Comparison of ENCODE assay signal across 14 cellular contexts in genomic region chr7:35697414-35698175, GRCh38. TPM values are rescaled to one million over a fixed set of nuclear protein-coding genes. Genes with fewer than 3 reads are reported as not detected.
DNase-seq lines count a peak whose midpoint lies in the region; ATAC-seq, FAIRE-seq and TF ChIP-seq lines count a peak whose summit lies in the region.
"Had no signal": no experiment of that assay in that cellular context is flagged by ENCODE, and none has a peak within 500 bp of the region (broad histone marks: within the 10 kb centered on the region; RNA-seq: fewer than 3 reads in every experiment).

No MANE protein-coding gene starts in this region.

- no peaks in the 10 kb centered on the region for H3K79me1 ChIP-seq in H1 (ENCODE audit: low read depth, low read length)

- H4K91ac ChIP-seq in H1 (replicated peaks; ENCODE audit: insufficient read length, low read length) = no peak overlapping the region

- H3K36me3 Mint-ChIP-seq in neural crest cell (ENCODE audit: low read depth) (peaks cover 7% of the 10 kb centered on the region), neural progenitor cell (peaks cover 17% of the 10 kb centered on the region)

- no peak overlapping the region for H3K23ac ChIP-seq in H1 (ENCODE audit: insufficient read length)

- H2BK15ac ChIP-seq in H1 (ENCODE audit: low read length) = no peak overlapping the region

- H3K9me3 ChIP-seq in MG63 (no peaks in the 10 kb centered on the region), H1 (ENCODE audit: insufficient read depth in 2 of 2, low read depth in 1 of 2, low read length in 1 of 2) (peaks cover 0 to 3% of the 10 kb centered on the region in 2 experiments; a peak in 1 of 4 replicates), neural progenitor cell (ENCODE audit: low read depth) (no peaks in the 10 kb centered on the region), aorta (ENCODE audit: control insufficient read depth, low read length) (no peaks in the 10 kb centered on the region)

- peak; percentile 77 for DNase-seq in EL
- peak; percentile 18 for DNase-seq in MG63
- DNase-seq in H1 (ENCODE audit: low read depth in 1 of 2, low spot score in 2 of 2) = no peak
- no peak for DNase-seq in neural crest cell (ENCODE audit: low read depth, low spot score)
- DNase-seq in neural progenitor cell (ENCODE audit: low spot score) = no peak
- no peak for DNase-seq in activated CD8-positive, alpha-beta memory T cell treated with anti-CD3 and anti-CD28 coated beads, Interleukin-2, amount 50 U/mL, for 4 hours
- no peak for DNase-seq in G401 (ENCODE audit: low spot score)
- DNase-seq in aorta = no peak
- DNase-seq: activated CD4-positive, alpha-beta T cell treated with anti-CD3 and anti-CD28 coated beads for 4 hours; NCI-H1417 treated with DMSO at 0.1 percent for 48 hours; stimulated activated naive CD8-positive, alpha-beta T cell treated with anti-CD3 and anti-CD28 coated beads, Interleukin-15, amount 100 ng/mL, for 72 hours had no signal

- peaks cover 2% of the 10 kb centered on the region for H3K9me3 Mint-ChIP-seq in neural crest cell
- no peaks in the 10 kb centered on the region for H3K9me3 Mint-ChIP-seq in neural progenitor cell
- H3K9me3 Mint-ChIP-seq: stimulated activated naive CD8-positive, alpha-beta T cell treated with anti-CD3 and anti-CD28 coated beads, Interleukin-15, amount 100 ng/mL, for 72 hours had no signal

- no peak overlapping the region for H3K14ac ChIP-seq in H1 (ENCODE audit: insufficient read length)

- H3K79me2 ChIP-seq in H1 (ENCODE audit: control insufficient read depth in 1 of 2, insufficient read depth in 2 of 2, low read length in 2 of 2) (peaks cover 0 to 20% of the 10 kb centered on the region in 2 experiments; a peak in 2 of 4 replicates), neural progenitor cell (ENCODE audit: low read depth) (peaks cover 28% of the 10 kb centered on the region)

- H3K4me2 ChIP-seq in H1 (ENCODE audit: insufficient read depth in 1 of 2, low read depth in 2 of 2, low read length in 2 of 2) (no peak overlapping the region; a peak in 1 of 4 replicates), neural progenitor cell (no peak overlapping the region)

- H2AFZ ChIP-seq in H1 (ENCODE audit: low read length) (no peak overlapping the region), neural progenitor cell (replicated peaks) (no peak overlapping the region)

- no peak overlapping the region for H3K56ac ChIP-seq in H1 (replicated peaks; ENCODE audit: insufficient read length, low read depth, low read length)

- TF ChIP-seq EP300 in H1 (IDR thresholded peaks at IDR 0.05; ENCODE audit: borderline replicate concordance in 1 of 2, low read depth in 2 of 2, low read length in 2 of 2) = no peak

- H3K9ac ChIP-seq in H1 (replicated peaks in 1 of 4; ENCODE audit: extremely low read depth in 1 of 4, low read depth in 3 of 4, low read length in 3 of 4) = no peak overlapping the region
- H3K9ac ChIP-seq in neural progenitor cell = no peak overlapping the region

- no peak overlapping the region for H2AK5ac ChIP-seq in H1 (ENCODE audit: low read depth, low read length)

- H3K4ac ChIP-seq in H1 (replicated peaks; ENCODE audit: insufficient read length, low read depth, low read length) = no peak overlapping the region

- in situ Hi-C loops in G401 (cut with HindIII; ENCODE audit: low sequenced_read_pairs) = no loop called here

- H3K27me3 ChIP-seq in MG63 (no peaks in the 10 kb centered on the region), H1 (replicated peaks in 1 of 4; ENCODE audit: control insufficient read depth in 3 of 4, extremely low read depth in 1 of 4, insufficient read depth in 3 of 4, low read length in 3 of 4) (no peaks in the 10 kb centered on the region; a peak in 1 of 7 replicates), neural progenitor cell (no peaks in the 10 kb centered on the region), aorta (ENCODE audit: control insufficient read depth in 1 of 2, insufficient read depth in 2 of 2, low read length in 1 of 2) (no peaks in the 10 kb centered on the region)

- peaks cover 15% of the 10 kb centered on the region for H3F3A ChIP-seq in neural progenitor cell (ENCODE audit: low read depth)

- H3K27ac ChIP-seq in H1 (ENCODE audit: low read depth, low read length) (no peak overlapping the region), neural progenitor cell (no peak overlapping the region), aorta (ENCODE audit: low read depth in 1 of 2, low read length in 2 of 2) (no peak overlapping the region)

- H3K4me1 Mint-ChIP-seq in neural crest cell (peaks cover 31% of the 10 kb centered on the region), neural progenitor cell (peaks cover 26% of the 10 kb centered on the region)

- intact Hi-C loops in aorta (cut with DNase I) = loop anchor here in 1 of 2 donors (10.0 kb wide), 1 partner anchor 287 kb away; no protein-coding TSS in a partner anchor

- no peaks in the 10 kb centered on the region for H4K20me1 ChIP-seq in H1 (replicated peaks in 1 of 2; ENCODE audit: control insufficient read depth in 1 of 2, insufficient read depth in 2 of 2, low read length in 2 of 2)
- H4K20me1 ChIP-seq in neural progenitor cell (ENCODE audit: low read depth) = peaks cover 18% of the 10 kb centered on the region

- CTCF ChIA-PET in H1 (lab: Charles Lee; ENCODE audit: partially characterized antibody) = interaction anchor here (1.3 to 4.2 kb wide), 7 partner anchors 9 to 209 kb away, joined by 3 to 23 read pairs (median 5); partner anchors contain the start of gene SEPTIN7

- POLR2A ChIA-PET in H1 (lab: Charles Lee; ENCODE audit: partially characterized antibody) = interaction anchor here (1.0 to 4.1 kb wide), 2 partner anchors 10 to 103 kb away, joined by 4 to 38 read pairs; partner anchors contain the start of gene SEPTIN7

- no peak for TF ChIP-seq POLR2A in H1 (IDR thresholded peaks at IDR 0.05; ENCODE audit: control extremely low read depth in 1 of 2, low read depth in 2 of 2, low read length in 2 of 2)

- peaks cover 2 to 4% (median 3%) of the 10 kb centered on the region in 4 experiments; a peak in 5 of 7 replicates for H3K4me1 ChIP-seq in H1 (replicated peaks in 1 of 4; ENCODE audit: control insufficient read depth in 3 of 4, insufficient read depth in 4 of 4, low read length in 3 of 4)
- H3K4me1 ChIP-seq in neural progenitor cell = peaks cover 19% of the 10 kb centered on the region
- peaks cover 0 to 3% of the 10 kb centered on the region in 2 donors for H3K4me1 ChIP-seq in aorta (ENCODE audit: control insufficient read depth in 1 of 2, insufficient read depth in 2 of 2, low read length in 2 of 2)

- H3K27me3 Mint-ChIP-seq in neural crest cell (ENCODE audit: low read depth) (no peaks in the 10 kb centered on the region), neural progenitor cell (ENCODE audit: insufficient read depth, low read depth) (peaks cover under 1% of the 10 kb centered on the region)
- H3K27me3 Mint-ChIP-seq: stimulated activated naive CD8-positive, alpha-beta T cell treated with anti-CD3 and anti-CD28 coated beads, Interleukin-15, amount 100 ng/mL, for 72 hours had no signal

- peak overlapping the region; percentile 96 for H3K4me3 Mint-ChIP-seq in neural crest cell
- no peak overlapping the region for H3K4me3 Mint-ChIP-seq in neural progenitor cell

- ATAC-seq in aorta (ENCODE audit: low FRiP score) = no peak
- ATAC-seq: activated naive CD4-positive, alpha-beta T cell treated with anti-CD3 and anti-CD28 coated beads, Interleukin-2, amount 50 U/mL, for 72 hours; Panc1; stimulated activated naive CD8-positive, alpha-beta T cell treated with anti-CD3 and anti-CD28 coated beads, Interleukin-15, amount 100 ng/mL, for 72 hours had no signal

- no peak for FAIRE-seq in H1 (lab: Jason Lieb, UNC)

- TF ChIP-seq RAD21 in H1 (IDR thresholded peaks at IDR 0.05 in 1 of 2, conservative IDR thresholded peaks at IDR 0.05 in 1 of 2; ENCODE audit: low read depth in 2 of 2, low read length in 2 of 2) = no peak

- H3K23me2 ChIP-seq in H1 (ENCODE audit: low read depth, low read length) = peaks cover 6% of the 10 kb centered on the region; the same call in 1 of the 2 replicates

- H3K36me3 ChIP-seq in MG63 (no peaks in the 10 kb centered on the region), H1 (ENCODE audit: control insufficient read depth in 2 of 4, insufficient read depth in 4 of 4, low read length in 3 of 4) (peaks cover 0 to 3% (median 0%) of the 10 kb centered on the region in 4 experiments; a peak in 1 of 8 replicates), neural progenitor cell (no peaks in the 10 kb centered on the region), aorta (ENCODE audit: control insufficient read depth in 1 of 2, insufficient read depth in 2 of 2, low read length in 1 of 2) (no peaks in the 10 kb centered on the region)

- TF ChIP-seq CTCF in H1 (IDR thresholded peaks at IDR 0.05; ENCODE audit: control extremely low read depth in 1 of 3, insufficient read depth in 1 of 3, low read depth in 1 of 3, low read length in 3 of 3) (no peak), neural crest cell (conservative IDR thresholded peaks at IDR 0.05) (no peak), neural progenitor cell (IDR thresholded peaks at IDR 0.05) (no peak)

- H2BK120ac ChIP-seq in H1 (replicated peaks; ENCODE audit: low read depth, low read length) = no peak overlapping the region

- H2BK5ac ChIP-seq in H1 (ENCODE audit: low read depth, low read length) = no peak overlapping the region

- WGBS in H1 (ENCODE audit: extremely low coverage in 1 of 2, insufficient coverage in 1 of 2, insufficient read length in 1 of 2, insufficient replicate concordance in 2 of 2, low coverage in 1 of 2, low lambda C conversion rate in 2 of 2, missing lambda C conversion rate in 1 of 2), 2 experiments = 95% methylated on average over 10 of the region's 10 CpGs; no CpG with 5 or more reads in 1 of the 2 experiments
- WGBS in aorta, 2 donors = 88 to 91% methylated on average over 10 of the region's 10 CpGs

- no peak overlapping the region for H2BK12ac ChIP-seq in H1 (ENCODE audit: low read depth, low read length)

- H3K27ac Mint-ChIP-seq in neural crest cell (ENCODE audit: unreplicated experiment) (no peak overlapping the region), neural progenitor cell (no peak overlapping the region)
- H3K27ac Mint-ChIP-seq: stimulated activated naive CD8-positive, alpha-beta T cell treated with anti-CD3 and anti-CD28 coated beads, Interleukin-15, amount 100 ng/mL, for 72 hours had no signal

- H2BK20ac ChIP-seq in H1 (ENCODE audit: low read length) = no peak overlapping the region

- H3K18ac ChIP-seq in H1 (ENCODE audit: extremely low read depth, low read length) = no peak overlapping the region

- no peak overlapping the region for H4K8ac ChIP-seq in H1 (ENCODE audit: extremely low read depth, insufficient read depth, low read length)

- H3K4me3 ChIP-seq in MG63 (no peak overlapping the region), H1 (ENCODE audit: extremely low read depth in 1 of 4, insufficient read depth in 2 of 4, low read depth in 3 of 4, low read length in 4 of 4) (no peak overlapping the region), neural progenitor cell (no peak overlapping the region), aorta (ENCODE audit: low read length in 2 of 2) (no peak overlapping the region)
- H3K4me3 ChIP-seq: lung had no signal

- no peak overlapping the region for H4K5ac ChIP-seq in H1 (ENCODE audit: insufficient read length, low read depth, low read length)

RNA-seq across cellular contexts. Expression of gene HERPUD2, which starts 2.7 kb away (rescaled TPM):
- 12.0 and 16.2 TPM in 2 replicates for total RNA-seq in MG63 (2014; rRNA removed; shearing (Covaris generic); ENCODE audit: low replicate concordance)
- total RNA-seq in H1 (2021; fragmentation: NEBNext Ultra II Directional; extraction: Animal tissue kit (Norgen Biotek cat#: 25700)) = 15.6 and 18.3 TPM in 2 replicates
- polyA plus RNA-seq in H1 (2011; rRNA removed) = 27.3 and 28.7 TPM in 2 replicates
- 23.1 TPM for polyA plus RNA-seq in H1 (2011; cell fraction: cytosol; rRNA removed)
- polyA plus RNA-seq in H1 (2011; cell fraction: nucleus; rRNA removed) = 32.2 TPM
- polyA plus RNA-seq in H1 (2012, experiment 1 of 2) = 11.1 to 19.8 TPM (median 14.7 TPM) in 4 replicates
- polyA plus RNA-seq in H1 (2012, experiment 2 of 2) = 4.5 TPM
- polyA plus RNA-seq in H1 (2013, experiment 1 of 2) = 15.0 TPM
- polyA plus RNA-seq in H1 (2013, experiment 2 of 2) = 16.9 TPM
- 77.2 and 77.4 TPM in 2 replicates for polyA minus RNA-seq in H1 (2011; rRNA and poly(A)+ RNA removed)
- polyA minus RNA-seq in H1 (2011; cell fraction: cytosol; rRNA and poly(A)+ RNA removed) = 26.1 TPM
- 49.5 TPM for polyA minus RNA-seq in H1 (2011; cell fraction: nucleus; rRNA and poly(A)+ RNA removed)
- 28.0 and 29.0 TPM in 2 replicates for total RNA-seq in neural crest cell
- total RNA-seq in neural progenitor cell (ENCODE audit: low replicate concordance) = 37.8 and 43.7 TPM in 2 replicates
- 29.4 and 30.0 TPM in 2 replicates for total RNA-seq in G401 (2014; rRNA removed; shearing (Covaris generic))
- total RNA-seq in aorta = 10 to 100 TPM; 24.7 to 26.4 TPM
- polyA plus RNA-seq in aorta = 10 to 100 TPM; 17.0 to 17.5 TPM

Comparison
In these comparisons a context has a peak if more than half of its experiments do, and no peak if none do; other contexts are left out.
1. DNase-seq: peak in EL (single experiment) and MG63 (single experiment); none in H1 (0 of 2), neural crest cell (single experiment), neural progenitor cell (single experiment), activated CD8-positive, alpha-beta memory T cell treated with anti-CD3 and anti-CD28 coated beads, Interleukin-2, amount 50 U/mL, for 4 hours (single experiment), G401 (single experiment) and aorta (0 of 2).